15 cellular contexts compared by ENCODE assay signal in the genomic region with DNA sequence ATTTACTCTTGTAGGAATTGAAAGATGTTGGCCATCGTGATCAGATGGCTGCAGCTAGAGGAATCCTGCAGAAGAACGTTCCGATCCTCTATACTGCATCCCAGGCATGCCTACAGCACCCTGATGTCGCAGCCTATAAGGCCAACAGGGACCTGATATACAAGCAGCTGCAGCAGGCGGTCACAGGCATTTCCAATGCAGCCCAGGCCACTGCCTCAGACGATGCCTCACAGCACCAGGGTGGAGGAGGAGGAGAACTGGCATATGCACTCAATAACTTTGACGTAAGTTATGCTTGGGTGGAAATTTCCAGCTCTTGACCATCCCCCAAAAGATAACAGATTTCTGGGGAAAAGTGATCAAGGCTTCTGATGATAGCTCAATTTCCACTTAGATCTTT. TPM values are rescaled to one million over a fixed set of nuclear protein-coding genes. Genes with fewer than 3 reads are reported as not detected.
A peak's percentile ranks its signal among the peaks of the same experiment; 100 is the strongest.
DNase-seq lines count a peak whose midpoint lies in the region; ATAC-seq and TF ChIP-seq lines count a peak whose summit lies in the region.
"Had no signal": no experiment of that assay in that cellular context is flagged by ENCODE, and none has a peak within 500 bp of the region (broad histone marks: within the 10 kb centered on the region; RNA-seq: fewer than 3 reads in every experiment).

No MANE protein-coding gene starts in this region.

- POLR2A ChIA-PET in HEK293 (lab: Yijun Ruan, JAX) = no interaction called here

- H4K91ac ChIP-seq in trophoblast cell (ENCODE audit: low read depth, low read length) = no peak overlapping the region

- no peaks in the 10 kb centered on the region for H3K79me1 ChIP-seq in trophoblast cell (ENCODE audit: low read length)

- CTCF ChIA-PET in HEK293 (lab: Yijun Ruan, JAX) = interaction anchor here (0.5 to 2.9 kb wide), 13 partner anchors 9 to 175 kb away, joined by 3 to 17 read pairs (median 5); no protein-coding TSS in a partner anchor

- H3K23ac ChIP-seq in trophoblast cell (ENCODE audit: low read length) = no peak overlapping the region

- H3K4ac ChIP-seq in trophoblast cell (ENCODE audit: low read depth, low read length) = no peak overlapping the region

- DNase-seq in activated CD8-positive, alpha-beta memory T cell treated with anti-CD3 and anti-CD28 coated beads, Interleukin-2, amount 50 U/mL, for 48 hours = peak; percentile 57
- no peak for DNase-seq in activated CD8-positive, alpha-beta memory T cell treated with anti-CD3 and anti-CD28 coated beads, Interleukin-2, amount 50 U/mL, for 4 hours
- DNase-seq in fibroblast of pulmonary artery (ENCODE audit: low read depth) (peak; percentile 52), trophoblast cell (peak; percentile 4 to 34), NCI-H2171 treated with DMSO at 0.1 percent for 48 hours (lab: John Stamatoyannopoulos, UW) (no peak), nucleus accumbens (lab: John Stamatoyannopoulos, UW) (no peak)
- DNase-seq: activated CD8-positive, alpha-beta memory T cell treated with anti-CD3 and anti-CD28 coated beads, Interleukin-2, amount 10 ng/mL, durations not matched to agents 7 days and 5 days; activated naive CD4-positive, alpha-beta T cell treated with anti-CD3 and anti-CD28 coated beads for 36 hours; effector CD4-positive, alpha-beta T cell; left colon had no signal

- no peak overlapping the region for H3K18ac ChIP-seq in trophoblast cell (ENCODE audit: low read length)

- no peak overlapping the region for H2BK5ac ChIP-seq in trophoblast cell (ENCODE audit: low read depth, low read length, poor library complexity)

- H3K4me2 ChIP-seq in trophoblast cell (ENCODE audit: low read length) = no peak overlapping the region

- H3K4me3 ChIP-seq in HEK293 (ENCODE audit: low read depth, low read length) (no peak overlapping the region), fibroblast of pulmonary artery (replicated peaks; ENCODE audit: low read depth, low read length) (no peak overlapping the region), trophoblast cell (ENCODE audit: low read depth, low read length) (no peak overlapping the region)
- H3K4me3 ChIP-seq: GM12878, K562 had no signal

- TF ChIP-seq CTCF in HEK293 (tag by site-specific recombination; IDR thresholded peaks at IDR 0.05) = no peak
- TF ChIP-seq CTCF in fibroblast of pulmonary artery (IDR thresholded peaks at IDR 0.05; ENCODE audit: low read length, missing control alignments) = no peak

- no peak overlapping the region for H2AK5ac ChIP-seq in trophoblast cell (ENCODE audit: low read length)

- no peak overlapping the region for H2BK12ac ChIP-seq in trophoblast cell (ENCODE audit: low read length)

- H3K36me3 ChIP-seq in HEK293 (ENCODE audit: control insufficient read depth in 2 of 2, insufficient read depth in 1 of 2, low read length in 2 of 2) = peaks cover 15 to 41% of the 10 kb centered on the region in 2 experiments
- H3K36me3 ChIP-seq in trophoblast cell (ENCODE audit: control insufficient read depth in 1 of 2, insufficient read depth in 2 of 2, low read length in 2 of 2) = peaks cover 9 to 12% of the 10 kb centered on the region in 2 experiments

- H3K9me3 ChIP-seq in HEK293 (ENCODE audit: control insufficient read depth, insufficient read depth, low read depth, low read length) (no peaks in the 10 kb centered on the region), trophoblast cell (ENCODE audit: insufficient read depth, low read depth, low read length) (no peaks in the 10 kb centered on the region)

- no peak overlapping the region for H4K8ac ChIP-seq in trophoblast cell (ENCODE audit: low read depth, low read length)

- peaks cover 12% of the 10 kb centered on the region for H3K4me1 ChIP-seq in HEK293 (ENCODE audit: control insufficient read depth, insufficient read depth, low read length)
- no peaks in the 10 kb centered on the region for H3K4me1 ChIP-seq in trophoblast cell (ENCODE audit: control insufficient read depth in 1 of 2, insufficient read depth in 2 of 2, low read length in 2 of 2)
- H3K4me1 ChIP-seq: parathyroid adenoma had no signal

- ATAC-seq in HG03354 (IDR thresholded peaks at IDR 0.05; ENCODE audit: poor library complexity, severe bottlenecking, unreplicated experiment) = no peak

- no peaks in the 10 kb centered on the region for H3K79me2 ChIP-seq in trophoblast cell (ENCODE audit: control insufficient read depth, insufficient read depth, low read length, poor library complexity)

- no peak overlapping the region for H2AFZ ChIP-seq in trophoblast cell (ENCODE audit: insufficient read depth, low read length, poor library complexity)
- H2AFZ ChIP-seq: parathyroid adenoma had no signal

- H2BK120ac ChIP-seq in trophoblast cell (ENCODE audit: insufficient read depth, low read length, poor library complexity) = no peak overlapping the region

- no peak overlapping the region for H3K27ac ChIP-seq in HEK293 (ENCODE audit: extremely low read depth, low read depth, low read length)
- H3K27ac ChIP-seq in trophoblast cell (ENCODE audit: low read depth, low read length) = no peak overlapping the region
- H3K27ac ChIP-seq: parathyroid adenoma had no signal

- no peak overlapping the region for H3K9ac ChIP-seq in trophoblast cell (ENCODE audit: low read length)
- H3K9ac ChIP-seq: parathyroid adenoma had no signal

- no CpG with 5 or more reads among the region's 7 CpGs for WGBS in trophoblast cell (ENCODE audit: extremely low coverage, insufficient coverage, insufficient read length)

- no peaks in the 10 kb centered on the region for H3K27me3 ChIP-seq in trophoblast cell (ENCODE audit: insufficient read depth, low read length)

- no peak overlapping the region for H4K12ac ChIP-seq in trophoblast cell (ENCODE audit: low read depth, low read length)

- no peak overlapping the region for H3K14ac ChIP-seq in trophoblast cell (ENCODE audit: low read length)

TF ChIP-seq in HEK293, 187 proteins besides CTCF, POLR2A, EP300 and RAD21 (continues in another document):
- TF ChIP-seq, protein P1, sequence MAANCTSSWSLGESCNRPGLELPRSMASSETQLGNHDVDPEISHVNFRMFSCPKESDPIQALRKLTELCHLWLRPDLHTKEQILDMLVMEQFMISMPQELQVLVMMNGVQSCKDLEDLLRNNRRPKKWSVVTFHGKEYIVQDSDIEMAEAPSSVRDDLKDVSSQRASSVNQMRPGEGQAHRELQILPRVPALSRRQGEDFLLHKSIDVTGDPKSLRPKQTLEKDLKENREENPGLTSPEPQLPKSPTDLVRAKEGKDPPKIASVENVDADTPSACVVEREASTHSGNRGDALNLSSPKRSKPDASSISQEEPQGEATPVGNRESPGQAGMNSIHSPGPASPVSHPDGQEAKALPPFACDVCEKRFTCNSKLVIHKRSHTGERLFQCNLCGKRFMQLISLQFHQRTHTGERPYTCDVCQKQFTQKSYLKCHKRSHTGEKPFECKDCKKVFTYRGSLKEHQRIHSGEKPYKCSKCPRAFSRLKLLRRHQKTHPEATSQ (tag by site-specific recombination; IDR thresholded peaks at IDR 0.05) = no peak
- no peak for TF ChIP-seq ZNF639 (tag by site-specific recombination; IDR thresholded peaks at IDR 0.05)
- no peak for TF ChIP-seq SP2 (tag by site-specific recombination; IDR thresholded peaks at IDR 0.05)
- TF ChIP-seq ZBTB44 (tag by site-specific recombination; IDR thresholded peaks at IDR 0.05) = peak; percentile 83; the same call in 1 of the 2 replicates
- no peak for TF ChIP-seq SALL2 (tag by site-specific recombination; IDR thresholded peaks at IDR 0.05; ENCODE audit: borderline replicate concordance)
- TF ChIP-seq ZBTB17 (tag by site-specific recombination; IDR thresholded peaks at IDR 0.05) = peak; percentile 67; the same call in 1 of the 2 replicates
- TF ChIP-seq ZNF629 (tag by site-specific recombination; IDR thresholded peaks at IDR 0.05) = peak; percentile 49; the same call in 1 of the 2 replicates
- TF ChIP-seq ZNF335 (tag by site-specific recombination; conservative IDR thresholded peaks at IDR 0.05) = peak; percentile 33; the same call in 1 of the 2 replicates
- no peak for TF ChIP-seq ZBTB21 (tag by site-specific recombination; IDR thresholded peaks at IDR 0.05)
- TF ChIP-seq ZNF558 (tag by site-specific recombination; IDR thresholded peaks at IDR 0.05) = no peak
- no peak for TF ChIP-seq BCL6B (tag by site-specific recombination; IDR thresholded peaks at IDR 0.05)
- no peak for TF ChIP-seq GLIS1 (tag by site-specific recombination; IDR thresholded peaks at IDR 0.05)
- peak; percentile 82; the same call in 1 of the 2 replicates for TF ChIP-seq ZFP37 (tag by site-specific recombination; IDR thresholded peaks at IDR 0.05)

RNA-seq across cellular contexts. Expression of gene LRRTM2, which starts 50.6 kb away (rescaled TPM):
- not detected in 2 replicates for polyA plus RNA-seq in trophoblast cell (2013)

Comparison
In these comparisons a context has a peak if more than half of its experiments do, and no peak if none do; other contexts are left out.
1. DNase-seq: peak in activated CD8-positive, alpha-beta memory T cell treated with anti-CD3 and anti-CD28 coated beads, Interleukin-2, amount 50 U/mL, for 48 hours (single experiment), fibroblast of pulmonary artery (single experiment) and trophoblast cell (2 of 2); none in activated CD8-positive, alpha-beta memory T cell treated with anti-CD3 and anti-CD28 coated beads, Interleukin-2, amount 50 U/mL, for 4 hours (single experiment), NCI-H2171 treated with DMSO at 0.1 percent for 48 hours (single experiment) and nucleus accumbens (0 of 56).